Comparison of ENCODE assay signal across 1 cellular context in the genomic region with DNA sequence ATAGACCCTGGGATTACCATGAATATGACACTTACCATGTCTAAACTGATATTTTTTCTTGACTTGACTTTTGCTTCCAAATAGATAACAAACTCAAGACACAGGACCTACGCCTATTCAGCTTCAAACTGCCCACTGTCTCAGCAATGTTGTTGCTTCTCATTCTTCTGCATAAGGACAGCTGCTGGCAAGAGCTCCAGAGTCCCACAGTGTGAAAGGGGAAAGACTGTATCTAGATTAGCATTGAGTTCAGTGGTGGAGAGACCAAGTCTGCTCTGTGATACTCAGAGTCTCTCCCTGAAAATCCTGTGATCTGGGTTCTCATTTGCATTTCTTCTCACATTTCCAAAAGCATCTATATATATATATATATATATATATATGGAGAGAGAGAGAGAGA.
TF ChIP-seq lines count a peak whose summit lies in the region.

No MANE protein-coding gene starts in this region.

TF ChIP-seq in H1, 55 proteins besides CTCF, POLR2A, EP300 and RAD21:
- TF ChIP-seq, protein P1, sequence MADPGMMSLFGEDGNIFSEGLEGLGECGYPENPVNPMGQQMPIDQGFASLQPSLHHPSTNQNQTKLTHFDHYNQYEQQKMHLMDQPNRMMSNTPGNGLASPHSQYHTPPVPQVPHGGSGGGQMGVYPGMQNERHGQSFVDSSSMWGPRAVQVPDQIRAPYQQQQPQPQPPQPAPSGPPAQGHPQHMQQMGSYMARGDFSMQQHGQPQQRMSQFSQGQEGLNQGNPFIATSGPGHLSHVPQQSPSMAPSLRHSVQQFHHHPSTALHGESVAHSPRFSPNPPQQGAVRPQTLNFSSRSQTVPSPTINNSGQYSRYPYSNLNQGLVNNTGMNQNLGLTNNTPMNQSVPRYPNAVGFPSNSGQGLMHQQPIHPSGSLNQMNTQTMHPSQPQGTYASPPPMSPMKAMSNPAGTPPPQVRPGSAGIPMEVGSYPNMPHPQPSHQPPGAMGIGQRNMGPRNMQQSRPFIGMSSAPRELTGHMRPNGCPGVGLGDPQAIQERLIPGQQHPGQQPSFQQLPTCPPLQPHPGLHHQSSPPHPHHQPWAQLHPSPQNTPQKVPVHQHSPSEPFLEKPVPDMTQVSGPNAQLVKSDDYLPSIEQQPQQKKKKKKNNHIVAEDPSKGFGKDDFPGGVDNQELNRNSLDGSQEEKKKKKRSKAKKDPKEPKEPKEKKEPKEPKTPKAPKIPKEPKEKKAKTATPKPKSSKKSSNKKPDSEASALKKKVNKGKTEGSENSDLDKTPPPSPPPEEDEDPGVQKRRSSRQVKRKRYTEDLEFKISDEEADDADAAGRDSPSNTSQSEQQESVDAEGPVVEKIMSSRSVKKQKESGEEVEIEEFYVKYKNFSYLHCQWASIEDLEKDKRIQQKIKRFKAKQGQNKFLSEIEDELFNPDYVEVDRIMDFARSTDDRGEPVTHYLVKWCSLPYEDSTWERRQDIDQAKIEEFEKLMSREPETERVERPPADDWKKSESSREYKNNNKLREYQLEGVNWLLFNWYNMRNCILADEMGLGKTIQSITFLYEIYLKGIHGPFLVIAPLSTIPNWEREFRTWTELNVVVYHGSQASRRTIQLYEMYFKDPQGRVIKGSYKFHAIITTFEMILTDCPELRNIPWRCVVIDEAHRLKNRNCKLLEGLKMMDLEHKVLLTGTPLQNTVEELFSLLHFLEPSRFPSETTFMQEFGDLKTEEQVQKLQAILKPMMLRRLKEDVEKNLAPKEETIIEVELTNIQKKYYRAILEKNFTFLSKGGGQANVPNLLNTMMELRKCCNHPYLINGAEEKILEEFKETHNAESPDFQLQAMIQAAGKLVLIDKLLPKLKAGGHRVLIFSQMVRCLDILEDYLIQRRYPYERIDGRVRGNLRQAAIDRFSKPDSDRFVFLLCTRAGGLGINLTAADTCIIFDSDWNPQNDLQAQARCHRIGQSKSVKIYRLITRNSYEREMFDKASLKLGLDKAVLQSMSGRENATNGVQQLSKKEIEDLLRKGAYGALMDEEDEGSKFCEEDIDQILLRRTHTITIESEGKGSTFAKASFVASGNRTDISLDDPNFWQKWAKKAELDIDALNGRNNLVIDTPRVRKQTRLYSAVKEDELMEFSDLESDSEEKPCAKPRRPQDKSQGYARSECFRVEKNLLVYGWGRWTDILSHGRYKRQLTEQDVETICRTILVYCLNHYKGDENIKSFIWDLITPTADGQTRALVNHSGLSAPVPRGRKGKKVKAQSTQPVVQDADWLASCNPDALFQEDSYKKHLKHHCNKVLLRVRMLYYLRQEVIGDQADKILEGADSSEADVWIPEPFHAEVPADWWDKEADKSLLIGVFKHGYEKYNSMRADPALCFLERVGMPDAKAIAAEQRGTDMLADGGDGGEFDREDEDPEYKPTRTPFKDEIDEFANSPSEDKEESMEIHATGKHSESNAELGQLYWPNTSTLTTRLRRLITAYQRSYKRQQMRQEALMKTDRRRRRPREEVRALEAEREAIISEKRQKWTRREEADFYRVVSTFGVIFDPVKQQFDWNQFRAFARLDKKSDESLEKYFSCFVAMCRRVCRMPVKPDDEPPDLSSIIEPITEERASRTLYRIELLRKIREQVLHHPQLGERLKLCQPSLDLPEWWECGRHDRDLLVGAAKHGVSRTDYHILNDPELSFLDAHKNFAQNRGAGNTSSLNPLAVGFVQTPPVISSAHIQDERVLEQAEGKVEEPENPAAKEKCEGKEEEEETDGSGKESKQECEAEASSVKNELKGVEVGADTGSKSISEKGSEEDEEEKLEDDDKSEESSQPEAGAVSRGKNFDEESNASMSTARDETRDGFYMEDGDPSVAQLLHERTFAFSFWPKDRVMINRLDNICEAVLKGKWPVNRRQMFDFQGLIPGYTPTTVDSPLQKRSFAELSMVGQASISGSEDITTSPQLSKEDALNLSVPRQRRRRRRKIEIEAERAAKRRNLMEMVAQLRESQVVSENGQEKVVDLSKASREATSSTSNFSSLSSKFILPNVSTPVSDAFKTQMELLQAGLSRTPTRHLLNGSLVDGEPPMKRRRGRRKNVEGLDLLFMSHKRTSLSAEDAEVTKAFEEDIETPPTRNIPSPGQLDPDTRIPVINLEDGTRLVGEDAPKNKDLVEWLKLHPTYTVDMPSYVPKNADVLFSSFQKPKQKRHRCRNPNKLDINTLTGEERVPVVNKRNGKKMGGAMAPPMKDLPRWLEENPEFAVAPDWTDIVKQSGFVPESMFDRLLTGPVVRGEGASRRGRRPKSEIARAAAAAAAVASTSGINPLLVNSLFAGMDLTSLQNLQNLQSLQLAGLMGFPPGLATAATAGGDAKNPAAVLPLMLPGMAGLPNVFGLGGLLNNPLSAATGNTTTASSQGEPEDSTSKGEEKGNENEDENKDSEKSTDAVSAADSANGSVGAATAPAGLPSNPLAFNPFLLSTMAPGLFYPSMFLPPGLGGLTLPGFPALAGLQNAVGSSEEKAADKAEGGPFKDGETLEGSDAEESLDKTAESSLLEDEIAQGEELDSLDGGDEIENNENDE (IDR thresholded peaks at IDR 0.05; ENCODE audit: insufficient replicate concordance, low read length), result peak; percentile 13
- no peak for TF ChIP-seq GTF2F1 (IDR thresholded peaks at IDR 0.05; ENCODE audit: borderline replicate concordance, low read depth, low read length)
TF ChIP-seq in H1: peak in this region for 1.
